8 cellular contexts compared by ENCODE assay signal in the genomic region with DNA sequence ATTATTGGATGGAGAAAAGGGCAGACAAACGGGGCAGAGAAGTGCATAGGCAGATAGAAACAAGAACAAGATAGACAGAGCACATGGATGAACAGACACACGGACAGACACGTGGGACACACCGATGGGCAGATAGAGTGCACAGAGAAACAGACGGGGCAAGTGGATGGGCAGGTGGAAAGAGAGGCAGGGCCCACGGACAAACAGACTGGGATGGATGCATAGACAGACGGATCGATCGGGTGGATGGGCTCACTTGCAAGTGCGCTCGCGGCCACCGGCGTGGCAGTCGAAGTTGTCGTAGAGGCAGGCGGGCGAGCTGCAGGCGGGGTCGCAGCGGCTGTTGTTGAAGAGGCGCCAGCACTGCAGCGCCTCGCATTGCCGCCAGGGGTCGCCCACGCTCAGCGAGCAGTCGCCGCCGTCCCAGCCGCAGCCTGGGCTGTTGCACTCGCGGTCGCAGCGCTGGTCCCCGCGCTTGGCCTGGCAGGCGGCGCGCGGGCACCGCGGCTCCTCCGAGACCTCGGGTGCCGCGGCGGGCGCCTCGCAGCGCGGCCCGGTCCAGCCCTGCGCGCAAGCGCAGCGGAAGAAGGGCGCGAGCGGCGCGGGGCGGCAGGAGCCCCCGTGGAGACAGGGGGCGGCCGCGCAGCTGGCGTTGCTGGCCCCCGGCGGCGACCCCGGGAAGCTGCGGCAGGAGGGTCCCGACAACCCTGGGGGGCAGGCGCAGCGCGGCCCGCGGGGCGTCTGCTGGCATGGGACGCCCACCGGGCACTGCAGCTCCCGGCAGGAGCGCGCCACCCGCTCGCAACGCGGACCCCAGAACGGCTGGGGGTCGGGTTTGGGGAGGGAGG. TPM values are rescaled to one million over a fixed set of nuclear protein-coding genes. Genes with fewer than 3 reads are reported as not detected.
DNase-seq lines count a peak whose midpoint lies in the region; ATAC-seq and TF ChIP-seq lines count a peak whose summit lies in the region.

No MANE protein-coding gene starts in this region.

- H3K27me3 ChIP-seq in adrenal gland = no peaks in the 10 kb centered on the region
- no peaks in the 10 kb centered on the region for H3K27me3 ChIP-seq in right cardiac atrium (ENCODE audit: control insufficient read depth, insufficient read depth)

- peak; percentile 78 to 100 (median 92) for TF ChIP-seq CTCF in adrenal gland (IDR thresholded peaks at IDR 0.05)
- TF ChIP-seq CTCF in retinal pigment epithelial cell (conservative IDR thresholded peaks at IDR 0.05; ENCODE audit: low read depth, low read length) = peak; percentile 79

- H3K9me3 ChIP-seq in adrenal gland (replicated peaks in 1 of 3) (no peaks in the 10 kb centered on the region), right cardiac atrium (ENCODE audit: control insufficient read depth, low read length) (no peaks in the 10 kb centered on the region)

- intact Hi-C loops in adrenal gland (cut with DNase I) = loop anchor here (2.0 to 10.0 kb wide), 5 partner anchors 75 to 380 kb away; no protein-coding TSS in a partner anchor
- intact Hi-C loops in right cardiac atrium (cut with DNase I) = loop anchor here (2.0 to 5.0 kb wide), 3 partner anchors 75 to 380 kb away; no protein-coding TSS in a partner anchor

- peak; percentile 86 for DNase-seq in AG08395 (ENCODE audit: low spot score)
- DNase-seq in NCI-H1092 treated with DMSO at 0.1 percent for 48 hours (lab: John Stamatoyannopoulos, UW) = peak; percentile 78
- DNase-seq in T-helper 2 cell = peak; percentile 64 to 81 (median 76)
- peak; percentile 65 to 87 (median 81) for DNase-seq in adrenal gland
- peak; percentile 81 to 94 (median 93) for DNase-seq in right cardiac atrium
- peak; percentile 28 for DNase-seq in retinal pigment epithelial cell (ENCODE audit: low read depth)

- H3K36me3 ChIP-seq in adrenal gland (replicated peaks in 1 of 2) = no peaks in the 10 kb centered on the region

- H3K27ac ChIP-seq in adrenal gland (no peak overlapping the region), right cardiac atrium (ENCODE audit: low read length) (no peak overlapping the region)

- no peak for TF ChIP-seq POLR2A in adrenal gland (IDR thresholded peaks at IDR 0.05)

- ATAC-seq in GM19324 (IDR thresholded peaks at IDR 0.05; ENCODE audit: low FRiP score, unreplicated experiment) (peak; percentile 66), right cardiac atrium (peak; percentile 79 to 86), GM21367 (IDR thresholded peaks at IDR 0.05; ENCODE audit: unreplicated experiment) (no peak)

- H3K4me1 ChIP-seq in adrenal gland (replicated peaks in 1 of 2) (no peaks in the 10 kb centered on the region), right cardiac atrium (ENCODE audit: control insufficient read depth, insufficient read depth, low read length) (no peaks in the 10 kb centered on the region)

- H3K4me3 ChIP-seq in adrenal gland = peak overlapping the region in 1 of 4 donors; percentile 47
- H3K4me3 ChIP-seq in right cardiac atrium (ENCODE audit: low read length) = peak overlapping the region; percentile 27
- H3K4me3 ChIP-seq in retinal pigment epithelial cell (ENCODE audit: low read length) = no peak overlapping the region

- WGBS in adrenal gland, 4 donors = 5 to 18% (median 9%) methylated on average over 30 to 92 of the region's 92 CpGs
- WGBS in right cardiac atrium = 5% methylated on average over 92 of the region's 92 CpGs

RNA-seq across cellular contexts. Expression of a gene that starts 23.3 kb away (rescaled TPM):
- 10 to 100 TPM in 7 of 8 donors, 1 to 10 TPM in 1; 8.3 to 39.3 (median 17.7) TPM for total RNA-seq in adrenal gland
- 1 to 10 TPM; 3.7 to 8.9 (median 6.2) TPM for polyA plus RNA-seq in adrenal gland
- 10 to 100 TPM; 11.3 to 22.1 (median 17.2) TPM for total RNA-seq in right cardiac atrium
- polyA plus RNA-seq in right cardiac atrium = 10.9 TPM

RNA-seq across cellular contexts. Expression of a gene that starts 54.8 kb away (rescaled TPM):
- total RNA-seq in adrenal gland (1 to 10 TPM in 1 of 8 donors, under 1 TPM in 5, not detected in 2; 0.43 to 7.5 (median 0.62) TPM), right cardiac atrium (under 1 TPM in 2 of 4 donors, not detected in 2; 0.11 to 0.17 TPM)
- polyA plus RNA-seq in adrenal gland (under 1 TPM; 0.24 to 0.44 (median 0.31) TPM), right cardiac atrium (0.09 TPM)

Comparison
In these comparisons a context has a peak if more than half of its experiments do, and no peak if none do; other contexts are left out.
1. DNase-seq: peak in every context shown above with its lines; median percentile 93 in right cardiac atrium; 86 in AG08395; 81 in adrenal gland; 78 in NCI-H1092 treated with DMSO at 0.1 percent for 48 hours; 76 in T-helper 2 cell; 28 in retinal pigment epithelial cell.